In genomic region chr18:76822510-76823165, GRCh38 we compare ENCODE assay signal across 8 cellular contexts. TPM values are rescaled to one million over a fixed set of nuclear protein-coding genes. Genes with fewer than 3 reads are reported as not detected.
DNase-seq lines count a peak whose midpoint lies in the region; ATAC-seq and TF ChIP-seq lines count a peak whose summit lies in the region.

TSS of gene ZNF236 (plus strand) at chr18:76822557. CDS start at chr18:76822608, 51 bp downstream.

- peaks cover 90% of the 10 kb centered on the region for H3K79me2 ChIP-seq in DOHH2 (ENCODE audit: control insufficient read depth, low read length)
- peaks cover 3% of the 10 kb centered on the region for H3K79me2 ChIP-seq in parathyroid adenoma

- peak in 1 of 2 donors; percentile 30 for TF ChIP-seq EP300 in tibial nerve (IDR thresholded peaks at IDR 0.05)

- H3K4me1 ChIP-seq in DOHH2 (ENCODE audit: control insufficient read depth, low read length): peaks cover 50% of the 10 kb centered on the region
- peaks cover 2% of the 10 kb centered on the region for H3K4me1 ChIP-seq in parathyroid adenoma
- H3K4me1 ChIP-seq in tibial nerve: peaks cover 0 to 52% (median 11%) of the 10 kb centered on the region in 4 donors

- H3F3A ChIP-seq in DOHH2 (ENCODE audit: control insufficient read depth, insufficient read depth): peaks cover 14% of the 10 kb centered on the region; the same call in 1 of the 2 replicates

- no peaks in the 10 kb centered on the region for H4K20me1 ChIP-seq in DOHH2 (ENCODE audit: control insufficient read depth, insufficient read depth, low read depth, low read length)

- peak within 1 kb of the TSS; percentile 76 for H2AFZ ChIP-seq in parathyroid adenoma

- TF ChIP-seq POLR2A in tibial nerve (IDR thresholded peaks at IDR 0.05): peak; percentile 31 to 75

- no peaks in the 10 kb centered on the region for H3K9me2 ChIP-seq in DOHH2 (replicated peaks; ENCODE audit: control insufficient read depth, low read length)

- H3K27ac ChIP-seq in DOHH2 (ENCODE audit: low read depth, low read length) (peak within 1 kb of the TSS; percentile 79), SK-N-MC (0 out of 2 replicates have a peak within 1 kb of the TSS, but pooled peaks have one; percentile 19), parathyroid adenoma (peak within 1 kb of the TSS; percentile 77), tibial nerve (peak within 1 kb of the TSS; percentile 93 to 99 (median 98))

- 0 to 1% methylated on average over 9 to 26 of the region's 113 CpGs for WGBS in tibial nerve, 2 donors

- peaks cover 18% of the 10 kb centered on the region for H3K36me3 Mint-ChIP-seq in activated naive CD8-positive, alpha-beta T cell treated with anti-CD3 and anti-CD28 coated beads, Interleukin-2, amount 10 ng/mL, durations not matched to agents 7 days and 5 days

- ATAC-seq in GM21526 (IDR thresholded peaks at IDR 0.05; ENCODE audit: low FRiP score, unreplicated experiment) (peak; percentile 33), Right ventricle myocardium superior (ENCODE audit: poor library complexity) (peak; percentile 78)
- ATAC-seq in activated naive CD8-positive, alpha-beta T cell treated with anti-CD3 and anti-CD28 coated beads, Interleukin-2, amount 10 ng/mL, durations not matched to agents 7 days and 5 days (ENCODE audit: low read depth): peak; percentile 69

- no peaks in the 10 kb centered on the region for H3K9me3 Mint-ChIP-seq in activated naive CD8-positive, alpha-beta T cell treated with anti-CD3 and anti-CD28 coated beads, Interleukin-2, amount 10 ng/mL, durations not matched to agents 7 days and 5 days

- peak within 1 kb of the TSS; percentile 95 for H3K4me3 ChIP-seq in DOHH2 (ENCODE audit: low read length)
- peak within 1 kb of the TSS; percentile 92 for H3K4me3 ChIP-seq in SK-N-MC
- H3K4me3 ChIP-seq in parathyroid adenoma (ENCODE audit: low read depth, low read length): peak within 1 kb of the TSS; percentile 95
- peak within 1 kb of the TSS; percentile 75 to 97 (median 90) for H3K4me3 ChIP-seq in tibial nerve

- POLR2A ChIA-PET in activated naive CD8-positive, alpha-beta T cell treated with anti-CD3 and anti-CD28 coated beads, Interleukin-2, amount 10 ng/mL, durations not matched to agents 7 days and 5 days (lab: Charles Lee): interaction anchor here (0.8 to 2.4 kb wide), 9 partner anchors 11 to 348 kb away, joined by 3 to 7 read pairs (median 3); partner anchors contain the start of gene MBP

- peaks cover 25% of the 10 kb centered on the region for H3K36me3 ChIP-seq in DOHH2 (ENCODE audit: control insufficient read depth, low read length)
- no peaks in the 10 kb centered on the region for H3K36me3 ChIP-seq in SK-N-MC (ENCODE audit: insufficient read depth, low read length)
- H3K36me3 ChIP-seq in parathyroid adenoma (ENCODE audit: control insufficient read depth, insufficient read depth, low read length): no peaks in the 10 kb centered on the region
- no peaks in the 10 kb centered on the region for H3K36me3 ChIP-seq in tibial nerve

- TF ChIP-seq CTCF in DOHH2 (IDR thresholded peaks at IDR 0.05; ENCODE audit: low read depth, low read length, poor library complexity, severe bottlenecking): no peak
- TF ChIP-seq CTCF in parathyroid adenoma (IDR thresholded peaks at IDR 0.05): no peak
- peak in 1 of 5 experiments; percentile 24 for TF ChIP-seq CTCF in tibial nerve (IDR thresholded peaks at IDR 0.05)

- intact Hi-C loops in Right ventricle myocardium superior (cut with DNase I): no loop called here

- H3K27me3 ChIP-seq in DOHH2 (ENCODE audit: control insufficient read depth, low read length): no peaks in the 10 kb centered on the region
- H3K27me3 ChIP-seq in parathyroid adenoma (ENCODE audit: control insufficient read depth, insufficient read depth, low read length): no peaks in the 10 kb centered on the region
- no peaks in the 10 kb centered on the region for H3K27me3 ChIP-seq in tibial nerve

- peaks cover 38% of the 10 kb centered on the region for H3K4me1 Mint-ChIP-seq in activated naive CD8-positive, alpha-beta T cell treated with anti-CD3 and anti-CD28 coated beads, Interleukin-2, amount 10 ng/mL, durations not matched to agents 7 days and 5 days

- peak within 1 kb of the TSS; percentile 96 for H3K4me3 Mint-ChIP-seq in activated naive CD8-positive, alpha-beta T cell treated with anti-CD3 and anti-CD28 coated beads, Interleukin-2, amount 10 ng/mL, durations not matched to agents 7 days and 5 days

- no peaks in the 10 kb centered on the region for H3K9me3 ChIP-seq in DOHH2 (ENCODE audit: control insufficient read depth, insufficient read depth, low read length)
- H3K9me3 ChIP-seq in SK-N-MC (ENCODE audit: low read depth, low read length): no peaks in the 10 kb centered on the region
- no peaks in the 10 kb centered on the region for H3K9me3 ChIP-seq in parathyroid adenoma (ENCODE audit: control insufficient read depth, low read length)
- no peaks in the 10 kb centered on the region for H3K9me3 ChIP-seq in tibial nerve

- H3K27me3 Mint-ChIP-seq in activated naive CD8-positive, alpha-beta T cell treated with anti-CD3 and anti-CD28 coated beads, Interleukin-2, amount 10 ng/mL, durations not matched to agents 7 days and 5 days: no peaks in the 10 kb centered on the region

- H3K9ac ChIP-seq in SK-N-MC (ENCODE audit: insufficient read length): peak within 1 kb of the TSS; percentile 89
- H3K9ac ChIP-seq in parathyroid adenoma: no peak within 1 kb of the TSS

- H3K4me2 ChIP-seq in DOHH2 (ENCODE audit: low read length): peak within 1 kb of the TSS; percentile 83
- peak within 1 kb of the TSS; percentile 90 for H3K4me2 ChIP-seq in parathyroid adenoma (ENCODE audit: low read length)

- DNase-seq in HuH-7.5 (ENCODE audit: low spot score) (peak; percentile 61), SK-N-MC (ENCODE audit: low read depth, low spot score) (no peak), Right ventricle myocardium superior (peak; percentile 86), tibial nerve (ENCODE audit: low spot score in 2 of 2) (peak; percentile 50 to 64)
- DNase-seq in activated naive CD8-positive, alpha-beta T cell treated with anti-CD3 and anti-CD28 coated beads, Interleukin-2, amount 10 ng/mL, durations not matched to agents 7 days and 5 days: peak; percentile 84

- H3K27ac Mint-ChIP-seq in activated naive CD8-positive, alpha-beta T cell treated with anti-CD3 and anti-CD28 coated beads, Interleukin-2, amount 10 ng/mL, durations not matched to agents 7 days and 5 days: peak within 1 kb of the TSS; percentile 96

RNA-seq across cellular contexts. Expression of gene ZNF236, which starts in this region (rescaled TPM):
- total RNA-seq in activated naive CD8-positive, alpha-beta T cell treated with anti-CD3 and anti-CD28 coated beads, Interleukin-2, amount 10 ng/mL, durations not matched to agents 7 days and 5 days: 10 to 100 TPM; 23.7 to 25.5 TPM
- total RNA-seq in Right ventricle myocardium superior: 11.7 TPM
- total RNA-seq in tibial nerve: 10 to 100 TPM; 21.0 to 36.3 (median 31.8) TPM

Comparison
In these comparisons a context has a peak if more than half of its experiments do, and no peak if none do; other contexts are left out.
1. H3K27ac ChIP-seq: peak in every context shown above with its lines; median percentile 98 in tibial nerve; 79 in DOHH2; 77 in parathyroid adenoma; 19 in SK-N-MC.